ENCODE assay signal across 8 cellular contexts in genomic region chr6:32190054-32190945, GRCh38. TPM values are rescaled to one million over a fixed set of nuclear protein-coding genes. Genes with fewer than 3 reads are reported as not detected.
A peak's percentile ranks its signal among the peaks of the same experiment; 100 is the strongest.
DNase-seq lines count a peak whose midpoint lies in the region; ATAC-seq and TF ChIP-seq lines count a peak whose summit lies in the region.

PBX2 (minus strand) TSS chr6:32190202; CDS start chr6:32189915, 287 bp downstream.

- H3K4me1 ChIP-seq in BLaER1 treated with 17β-estradiol and CSF1 and Interleukin-3, amounts not matched to agents 10 nM and 100 nM: peaks cover 56 to 83% (median 74%) of the 10 kb centered on the region in 10 experiments
- peaks cover 73% of the 10 kb centered on the region for H3K4me1 ChIP-seq in mononuclear cell (ENCODE audit: insufficient read depth, low read length)

- peak within 1 kb of the TSS; percentile 96 to 100 (median 100) for H3K4me2 ChIP-seq in BLaER1 treated with 17β-estradiol and CSF1 and Interleukin-3, amounts not matched to agents 10 nM and 100 nM

- ATAC-seq in GM19463 (IDR thresholded peaks at IDR 0.05; ENCODE audit: unreplicated experiment): peak; percentile 60

- H4K20me1 ChIP-seq in BLaER1 treated with 17β-estradiol and CSF1 and Interleukin-3, amounts not matched to agents 10 nM and 100 nM: peaks cover 0 to 22% (median 7%) of the 10 kb centered on the region in 11 experiments; a peak in 8 of 22 replicates

- TF ChIP-seq CTCF in epithelial cell of esophagus (IDR thresholded peaks at IDR 0.05; ENCODE audit: insufficient read depth, low read depth, low read length, missing control alignments): peak; percentile 6

- no peaks in the 10 kb centered on the region for H3K27me3 ChIP-seq in BLaER1 treated with 17β-estradiol and CSF1 and Interleukin-3, amounts not matched to agents 10 nM and 100 nM
- no peaks in the 10 kb centered on the region for H3K27me3 ChIP-seq in mononuclear cell (ENCODE audit: insufficient read depth, low read length)

- peaks cover 22 to 33% (median 28%) of the 10 kb centered on the region in 11 experiments for H3K36me3 ChIP-seq in BLaER1 treated with 17β-estradiol and CSF1 and Interleukin-3, amounts not matched to agents 10 nM and 100 nM

- H3K9me3 ChIP-seq in BLaER1 treated with 17β-estradiol and CSF1 and Interleukin-3, amounts not matched to agents 10 nM and 100 nM (replicated peaks in 1 of 11): no peaks in the 10 kb centered on the region
- H3K9me3 ChIP-seq in mononuclear cell (ENCODE audit: low read depth, low read length): no peaks in the 10 kb centered on the region

- H3K9ac ChIP-seq in BLaER1 treated with 17β-estradiol and CSF1 and Interleukin-3, amounts not matched to agents 10 nM and 100 nM: peak within 1 kb of the TSS; percentile 92 to 97 (median 94)

- H3K27ac ChIP-seq in BLaER1 treated with 17β-estradiol and CSF1 and Interleukin-3, amounts not matched to agents 10 nM and 100 nM: peak within 1 kb of the TSS; percentile 89 to 99 (median 97)

- DNase-seq in HuH-7 (ENCODE audit: low spot score) (peak; percentile 66), OCI-M2 (lab: John Stamatoyannopoulos, UW; ENCODE audit: unreplicated experiment) (peak; percentile 84), activated T-cell treated with anti-CD3 and anti-CD28 coated beads for 4 hours (peak; percentile 84), epithelial cell of esophagus (ENCODE audit: low read depth) (peak; percentile 82)
- peak; percentile 71 to 78 for DNase-seq in stimulated activated CD8-positive, alpha-beta memory T cell treated with anti-CD3 and anti-CD28 coated beads, Interleukin-2, amount 100 ng/mL, for 48 hours (ENCODE audit: low read depth in 2 of 2)

- peak within 1 kb of the TSS; percentile 77 to 91 (median 82) for H3K4me3 ChIP-seq in BLaER1 treated with 17β-estradiol and CSF1 and Interleukin-3, amounts not matched to agents 10 nM and 100 nM
- peak within 1 kb of the TSS; percentile 64 for H3K4me3 ChIP-seq in epithelial cell of esophagus (ENCODE audit: low read length)
- H3K4me3 ChIP-seq in mononuclear cell (ENCODE audit: low read length): peak within 1 kb of the TSS; percentile 96

RNA-seq across cellular contexts. Expression of gene PBX2, which starts in this region (rescaled TPM):
- total RNA-seq in mononuclear cell: 49.5 TPM

Comparison
In these comparisons a context has a peak if more than half of its experiments do, and no peak if none do; other contexts are left out.
1. Peak in every context shown above with its lines: DNase-seq, ATAC-seq, H3K4me3 ChIP-seq and H3K27ac ChIP-seq.